Comparison of ENCODE assay signal across 29 cellular contexts in genomic region chr3:1513662-1514061, GRCh38.
"Had no signal": no experiment of that assay in that cellular context is flagged by ENCODE, and none has a peak within 500 bp of the region (broad histone marks: within the 10 kb centered on the region; RNA-seq: fewer than 3 reads in every experiment).

No MANE protein-coding gene starts in this region.

- H3K4me3 Mint-ChIP-seq: central memory CD8-positive, alpha-beta T cell; dendritic cell treated with granulocyte-macrophage colony-stimulating factor and Interleukin-4, amounts not matched to agents 40 ng/mL and 50 ng/mL, for 4 days; immature natural killer cell; naive B cell; nephron progenitor cell; stimulated activated effector memory CD8-positive, alpha-beta T cell treated with anti-CD3 and anti-CD28 coated beads, Interleukin-12 subunit alpha, Interleukin-12 subunit beta, amount 100 ng/mL, for 72 hours had no signal

- H3K4me1 ChIP-seq: colonic mucosa, esophagus muscularis mucosa, foreskin keratinocyte, gastroesophageal sphincter, heart left ventricle, lower lobe of right lung, pancreas, stomach, thyroid gland had no signal

- H3K36me3 ChIP-seq: colonic mucosa, esophagus muscularis mucosa, gastroesophageal sphincter, heart left ventricle, lower lobe of right lung, pancreas, stomach, thyroid gland had no signal

- DNase-seq: colonic mucosa; effector CD8-positive, alpha-beta T cell; foreskin keratinocyte; heart left ventricle; immature natural killer cell; left ventricle myocardium superior; lower lobe of right lung; mucosa of descending colon; naive B cell; nephron progenitor cell; pancreas; stimulated activated CD4-positive, alpha-beta T cell treated with anti-CD3 and anti-CD28 coated beads, Interleukin-12 subunit alpha, Interleukin-12 subunit beta, amount 100 ng/mL, for 4 hours; stimulated activated CD4-positive, alpha-beta T cell treated with anti-CD3 and anti-CD28 coated beads, Interleukin-1b, Interleukin-23, amount 100 ng/mL, for 48 hours; stimulated activated CD4-positive, alpha-beta T cell treated with anti-CD3 and anti-CD28 coated beads, Interleukin-4, amount 100 ng/mL, for 1 hour; stimulated activated naive CD4-positive, alpha-beta T cell treated with Interleukin-2 at 50 U/mL for 16 hours; stomach; thyroid gland; trophoblast cell had no signal

- H3K27ac ChIP-seq: colonic mucosa, esophagus muscularis mucosa, foreskin keratinocyte, gastroesophageal sphincter, heart left ventricle, hepatocyte, lower lobe of right lung, pancreas, stomach, thyroid gland had no signal

- ATAC-seq: foreskin keratinocyte; gastroesophageal sphincter; heart left ventricle; left ventricle myocardium superior; lower lobe of right lung; mucosa of descending colon; pancreas; sciatic nerve; stimulated activated effector memory CD8-positive, alpha-beta T cell treated with anti-CD3 and anti-CD28 coated beads, Interleukin-12 subunit alpha, Interleukin-12 subunit beta, amount 100 ng/mL, for 72 hours had no signal

- H3K36me3 Mint-ChIP-seq: immature natural killer cell; naive B cell; stimulated activated effector memory CD8-positive, alpha-beta T cell treated with anti-CD3 and anti-CD28 coated beads, Interleukin-12 subunit alpha, Interleukin-12 subunit beta, amount 100 ng/mL, for 72 hours had no signal

- H3K79me2 ChIP-seq: hepatocyte had no signal

- H3K9me3 ChIP-seq: colonic mucosa, esophagus muscularis mucosa, gastroesophageal sphincter, heart left ventricle, lower lobe of right lung, mucosa of descending colon, pancreas, stomach, thyroid gland had no signal

- H3K4me3 ChIP-seq: colonic mucosa, esophagus muscularis mucosa, gastroesophageal sphincter, heart left ventricle, hepatocyte, lower lobe of right lung, mucosa of descending colon, pancreas, smooth muscle cell, stomach, thyroid gland had no signal

- FAIRE-seq: endothelial cell of umbilical vein, keratinocyte, pancreas had no signal

- H3K27ac Mint-ChIP-seq: dendritic cell treated with granulocyte-macrophage colony-stimulating factor and Interleukin-4, amounts not matched to agents 40 ng/mL and 50 ng/mL, for 4 days; immature natural killer cell; naive B cell; nephron progenitor cell; stimulated activated effector memory CD8-positive, alpha-beta T cell treated with anti-CD3 and anti-CD28 coated beads, Interleukin-12 subunit alpha, Interleukin-12 subunit beta, amount 100 ng/mL, for 72 hours had no signal

- H3K9me3 Mint-ChIP-seq: nephron progenitor cell had no signal

- H2AFZ ChIP-seq: hepatocyte had no signal

- H3K27me3 Mint-ChIP-seq: central memory CD8-positive, alpha-beta T cell; dendritic cell treated with granulocyte-macrophage colony-stimulating factor and Interleukin-4, amounts not matched to agents 40 ng/mL and 50 ng/mL, for 4 days; naive B cell; progenitor cell of endocrine pancreas had no signal

- H3K27me3 ChIP-seq: colonic mucosa, foreskin keratinocyte, gastroesophageal sphincter, heart left ventricle, hepatocyte, pancreas, stomach, thyroid gland had no signal

- H3K4me2 ChIP-seq: hepatocyte, smooth muscle cell had no signal

- H3K4me1 Mint-ChIP-seq: central memory CD8-positive, alpha-beta T cell; immature natural killer cell; naive B cell; stimulated activated effector memory CD8-positive, alpha-beta T cell treated with anti-CD3 and anti-CD28 coated beads, Interleukin-12 subunit alpha, Interleukin-12 subunit beta, amount 100 ng/mL, for 72 hours had no signal
